In genomic region chr7:92725161-92725925, GRCh38 we compare ENCODE assay signal across 1 cellular context.
TF ChIP-seq lines count a peak whose summit lies in the region.

No MANE protein-coding gene starts in this region.

TF ChIP-seq in IMR-90, 13 proteins besides CTCF, POLR2A, EP300 and RAD21:
- TF ChIP-seq MAZ (IDR thresholded peaks at IDR 0.05; ENCODE audit: borderline replicate concordance, low read depth, low read length) (no peak), MXI1 (IDR thresholded peaks at IDR 0.05; ENCODE audit: borderline replicate concordance, low read depth, low read length) (no peak)
